In the genomic region with DNA sequence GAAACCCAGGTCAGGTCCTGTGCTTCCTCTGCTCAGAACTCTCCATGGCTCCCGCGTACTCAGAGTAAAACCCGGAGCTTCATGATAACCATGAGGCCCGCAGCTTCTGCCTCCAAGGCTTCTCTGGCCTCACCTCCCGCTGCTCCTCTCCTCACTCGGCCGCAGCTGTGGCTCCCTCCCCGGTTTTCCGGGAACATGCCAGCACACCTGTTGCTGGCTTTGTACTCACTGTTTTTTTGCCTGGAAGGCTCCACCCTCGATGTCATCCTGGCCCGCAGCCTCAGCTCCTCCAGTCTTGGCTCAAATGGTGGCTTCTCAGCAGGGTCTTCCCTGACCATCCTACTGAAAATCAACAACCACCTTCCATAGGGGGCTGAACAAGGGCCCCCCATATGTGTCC, we compare ENCODE assay signal across 7 cellular contexts. TPM values are rescaled to one million over a fixed set of nuclear protein-coding genes. Genes with fewer than 3 reads are reported as not detected.
DNase-seq lines count a peak whose midpoint lies in the region; ATAC-seq and TF ChIP-seq lines count a peak whose summit lies in the region.
"Not testable (repeated sequence)": the region's sequence is repeated elsewhere in the genome, so short reads cannot be mapped to it uniquely, and the experiment has no call there.

No MANE protein-coding gene starts in this region.

- not testable (repeated sequence) for H3K27me3 ChIP-seq in GM23338 (ENCODE audit: insufficient read depth); mammary epithelial cell (ENCODE audit: insufficient read depth, low read length); foreskin keratinocyte; sigmoid colon

- H3K9me3 Mint-ChIP-seq in GM23338, nephron: not testable (repeated sequence)

- not testable (repeated sequence) for TF ChIP-seq EP300 in sigmoid colon (IDR thresholded peaks at IDR 0.05)

- not testable (repeated sequence) for H3K36me3 ChIP-seq in GM23338 (ENCODE audit: insufficient read depth); mammary epithelial cell (ENCODE audit: insufficient read depth, low read length); sigmoid colon

- H3K9me3 ChIP-seq in mammary epithelial cell (replicated peaks; ENCODE audit: insufficient read depth, low read length); sigmoid colon: not testable (repeated sequence)

- not testable (repeated sequence) for H3K9me2 ChIP-seq in GM23338 (ENCODE audit: insufficient read depth)

- H3K27ac Mint-ChIP-seq in GM23338: not testable (repeated sequence)
- peak overlapping the region in 2 of 3 experiments; percentile 31 to 32 for H3K27ac Mint-ChIP-seq in nephron

- WGBS in mammary epithelial cell (ENCODE audit: low coverage, missing lambda C conversion rate): 19% methylated on average over 8 of the region's 11 CpGs
- WGBS in sigmoid colon, 2 donors: 38 to 71% methylated on average over 11 of the region's 11 CpGs

- H3K4me3 Mint-ChIP-seq in GM23338, nephron: not testable (repeated sequence)

- H3F3A ChIP-seq in GM23338 (replicated peaks; ENCODE audit: low read depth): not testable (repeated sequence)

- not testable (repeated sequence) for BruUV-seq in mammary epithelial cell (replicated peaks; lab: Mats Ljungman, UMichigan)

- peak; percentile 14 for DNase-seq in GM23338 (ENCODE audit: low spot score)
- peak; percentile 35 for DNase-seq in NCI-H2171 treated with DMSO at 0.1 percent for 48 hours (lab: John Stamatoyannopoulos, UW)
- DNase-seq in RPMI8226: peak; percentile 39
- DNase-seq in mammary epithelial cell: peak; percentile 31
- peak in 1 of 2 donors; percentile 35 for DNase-seq in foreskin keratinocyte
- peak; percentile 32 for DNase-seq in sigmoid colon

- not testable (repeated sequence) for H3K79me2 ChIP-seq in GM23338 (replicated peaks; ENCODE audit: insufficient read depth); mammary epithelial cell (ENCODE audit: insufficient read depth, low read length)

- not testable (repeated sequence) for H3K4me1 ChIP-seq in GM23338 (ENCODE audit: insufficient read depth); sigmoid colon
- H3K4me1 ChIP-seq in mammary epithelial cell (ENCODE audit: insufficient read depth, low read length) (peaks cover 36% of the 10 kb centered on the region), foreskin keratinocyte (peaks cover 36% of the 10 kb centered on the region)

- peak; percentile 19 for ATAC-seq in GM23338
- peak; percentile 4 for ATAC-seq in foreskin keratinocyte

- in situ Hi-C loops in mammary epithelial cell (cut with MboI; ENCODE audit: low sequenced_read_pairs in 2 of 2): not testable (repeated sequence)

- intact Hi-C loops in mammary epithelial cell (cut with micrococcal nuclease); sigmoid colon (cut with DNase I): not testable (repeated sequence)

- not testable (repeated sequence) for H4K20me1 ChIP-seq in GM23338 (replicated peaks; ENCODE audit: insufficient read depth); mammary epithelial cell (ENCODE audit: insufficient read depth, low read length)

- not testable (repeated sequence) for TF ChIP-seq POLR2A in sigmoid colon (IDR thresholded peaks at IDR 0.05)

- not testable (repeated sequence) for H3K9ac ChIP-seq in mammary epithelial cell (ENCODE audit: insufficient read depth, low read length)

- not testable (repeated sequence) for TF ChIP-seq CTCF in GM23338 (conservative IDR thresholded peaks at IDR 0.05; ENCODE audit: low read depth in 2 of 2); mammary epithelial cell (conservative IDR thresholded peaks at IDR 0.05 in 1 of 2, IDR thresholded peaks at IDR 0.05 in 1 of 2; ENCODE audit: extremely low read depth in 1 of 2, insufficient read depth in 1 of 2, low read depth in 1 of 2, low read length in 2 of 2); foreskin keratinocyte (conservative IDR thresholded peaks at IDR 0.05); nephron (IDR thresholded peaks at IDR 0.05; ENCODE audit: unreplicated experiment in 3 of 3); sigmoid colon (IDR thresholded peaks at IDR 0.05)

- H3K27ac ChIP-seq in GM23338 (ENCODE audit: low read depth); mammary epithelial cell (ENCODE audit: insufficient read depth, low read depth, low read length); sigmoid colon: not testable (repeated sequence)
- H3K27ac ChIP-seq in foreskin keratinocyte: peak overlapping the region; percentile 92

- not testable (repeated sequence) for H3K4me3 ChIP-seq in GM23338; mammary epithelial cell (replicated peaks in 1 of 3; ENCODE audit: insufficient read depth in 1 of 3, low read depth in 2 of 3, low read length in 3 of 3); sigmoid colon

- not testable (repeated sequence) for H2AFZ ChIP-seq in GM23338; mammary epithelial cell (ENCODE audit: low read depth, low read length)

- not testable (repeated sequence) for H3K36me3 Mint-ChIP-seq in GM23338 (ENCODE audit: low read depth); nephron (ENCODE audit: low read depth)

- H3K27me3 Mint-ChIP-seq in GM23338 (ENCODE audit: insufficient read depth, low read depth, poor library complexity): not testable (repeated sequence)
- H3K27me3 Mint-ChIP-seq in nephron (ENCODE audit: low read depth): peaks cover 15% of the 10 kb centered on the region

- dilution Hi-C loops in mammary epithelial cell (cut with HindIII; ENCODE audit: low sequenced_read_pairs): not testable (repeated sequence)

- CTCF ChIA-PET in mammary epithelial cell (lab: Charles Lee; ENCODE audit: low non-redundant PET): not testable (repeated sequence)

- not testable (repeated sequence) for H3K4me2 ChIP-seq in GM23338; mammary epithelial cell (ENCODE audit: insufficient read depth, low read depth, low read length)

- H3K4me1 Mint-ChIP-seq in GM23338 (peaks cover 11% of the 10 kb centered on the region), nephron (peaks cover 38% of the 10 kb centered on the region)

RNA-seq across cellular contexts. Expression of a gene that starts 57.7 kb away (rescaled TPM):
- 14.0 and 20.7 TPM in 2 replicates for total RNA-seq in GM23338 (2014; rRNA removed; shearing (Covaris generic))
- polyA plus RNA-seq in GM23338 (2016; fragmentation: Nextera tagmentation; extraction: Ambion mirVana) (9.5 and 10.7 TPM in 2 replicates), mammary epithelial cell (44.0 TPM), foreskin keratinocyte (153 and 180 TPM in 2 replicates), sigmoid colon (10 to 100 TPM; 18.0 to 70.1 (median 22.2) TPM)
- total RNA-seq in mammary epithelial cell (100 to 1,000 TPM; 256 to 276 TPM), foreskin keratinocyte (230 and 277 TPM in 2 replicates), sigmoid colon (10 to 100 TPM; 14.6 to 63.4 (median 35.7) TPM)
- 176 TPM for polyA minus RNA-seq in mammary epithelial cell
